Comparison of ENCODE assay signal across 8 cellular contexts in genomic region chr10:103273026-103273425, GRCh38. TPM values are rescaled to one million over a fixed set of nuclear protein-coding genes. Genes with fewer than 3 reads are reported as not detected.
DNase-seq lines count a peak whose midpoint lies in the region; ATAC-seq and TF ChIP-seq lines count a peak whose summit lies in the region.
"Had no signal": no experiment of that assay in that cellular context is flagged by ENCODE, and none has a peak within 500 bp of the region (broad histone marks: within the 10 kb centered on the region; RNA-seq: fewer than 3 reads in every experiment).

No MANE protein-coding gene starts in this region.

- H3K27ac ChIP-seq in foreskin keratinocyte (no peak overlapping the region), suprapubic skin (no peak overlapping the region)

- H3K9me3 ChIP-seq in suprapubic skin (no peaks in the 10 kb centered on the region), HAP-1 (no peaks in the 10 kb centered on the region)

- H3K4me1 ChIP-seq in foreskin keratinocyte (peaks cover 6% of the 10 kb centered on the region), suprapubic skin (peaks cover 17% of the 10 kb centered on the region), HAP-1 (no peaks in the 10 kb centered on the region)

- TF ChIP-seq POLR2A in suprapubic skin (IDR thresholded peaks at IDR 0.05) = no peak

- no peak for TF ChIP-seq CTCF in foreskin keratinocyte (conservative IDR thresholded peaks at IDR 0.05)
- no peak for TF ChIP-seq CTCF in suprapubic skin (IDR thresholded peaks at IDR 0.05)

- H3K4me3 ChIP-seq in suprapubic skin (no peak overlapping the region), HAP-1 (no peak overlapping the region)

- DNase-seq in HK-2 (ENCODE audit: unreplicated experiment) (peak; percentile 85), SW480 (ENCODE audit: low spot score) (peak; percentile 73), foreskin keratinocyte (peak; percentile 88 to 97), suprapubic skin (ENCODE audit: low spot score in 2 of 2) (peak; percentile 68 to 79), HAP-1 (ENCODE audit: low spot score in 2 of 2) (no peak), T-helper 1 cell (no peak)
- DNase-seq in activated T-cell treated with anti-CD3 and anti-CD28 coated beads, Interleukin-2, amount 50 U/mL, for 1 hour = no peak
- DNase-seq: activated CD8-positive, alpha-beta T cell treated with anti-CD3 and anti-CD28 coated beads, Interleukin-2, amount 10 ng/mL, durations not matched to agents 7 days and 5 days had no signal

- in situ Hi-C loops in HAP-1 (cut with MboI; ENCODE audit: low sequenced_read_pairs) = no loop called here

- no peak for TF ChIP-seq EP300 in suprapubic skin (IDR thresholded peaks at IDR 0.05)

- WGBS in suprapubic skin = 8% methylated on average over 4 of the region's 4 CpGs

- H3K27me3 ChIP-seq in foreskin keratinocyte = peaks cover 39% of the 10 kb centered on the region
- H3K27me3 ChIP-seq in suprapubic skin = peaks cover 37% of the 10 kb centered on the region
- H3K27me3 ChIP-seq in HAP-1 (ENCODE audit: low read depth) = 0 out of 2 replicates have a peak, but pooled peaks cover 2% of the 10 kb centered on the region

- peak; percentile 72 for ATAC-seq in foreskin keratinocyte
- ATAC-seq: activated CD8-positive, alpha-beta T cell treated with anti-CD3 and anti-CD28 coated beads, Interleukin-2, amount 10 ng/mL, durations not matched to agents 7 days and 5 days had no signal

- H3K36me3 ChIP-seq in suprapubic skin (no peaks in the 10 kb centered on the region), HAP-1 (replicated peaks) (no peaks in the 10 kb centered on the region)

RNA-seq across cellular contexts. Expression of gene INA, which starts 3.9 kb away (rescaled TPM):
- total RNA-seq in foreskin keratinocyte (0.85 and 1.5 TPM in 2 replicates), suprapubic skin (1 to 10 TPM in 1 of 4 donors, under 1 TPM in 1, not detected in 2; 0.60 to 1.3 TPM)
- 0.70 and 1.0 TPM in 2 replicates for polyA plus RNA-seq in foreskin keratinocyte

RNA-seq across cellular contexts. Expression of gene RPEL1, which starts 27.3 kb away (rescaled TPM):
- total RNA-seq in foreskin keratinocyte = not detected in 2 replicates
- polyA plus RNA-seq in foreskin keratinocyte = not detected in 2 replicates
- total RNA-seq in suprapubic skin = not detected

Comparison
In these comparisons a context has a peak if more than half of its experiments do, and no peak if none do; other contexts are left out.
1. DNase-seq: peak in HK-2 (single experiment), SW480 (single experiment), foreskin keratinocyte (2 of 2) and suprapubic skin (2 of 2); none in activated T-cell treated with anti-CD3 and anti-CD28 coated beads, Interleukin-2, amount 50 U/mL, for 1 hour (single experiment), HAP-1 (0 of 2) and T-helper 1 cell (0 of 5).